ENCODE assay signal across 13 cellular contexts in the genomic region with DNA sequence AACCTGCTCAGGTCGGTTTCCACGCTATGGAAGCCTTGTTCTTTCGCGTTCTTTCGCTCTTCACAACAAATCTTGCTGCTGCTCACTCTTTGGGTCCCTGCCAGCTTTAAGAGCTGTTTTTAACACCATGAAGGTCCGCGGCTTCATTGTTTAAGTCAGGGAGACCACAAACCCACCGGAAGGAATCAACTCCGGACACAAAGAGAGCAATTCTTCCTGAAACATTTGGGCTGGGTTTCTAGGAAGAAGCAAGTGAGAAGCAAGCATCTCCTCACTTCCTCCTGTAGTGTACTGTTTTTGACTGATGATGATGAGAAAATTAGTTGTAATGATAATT.
A peak's percentile ranks its signal among the peaks of the same experiment; 100 is the strongest.
DNase-seq lines count a peak whose midpoint lies in the region; ATAC-seq and TF ChIP-seq lines count a peak whose summit lies in the region.
"Had no signal": no experiment of that assay in that cellular context is flagged by ENCODE, and none has a peak within 500 bp of the region (broad histone marks: within the 10 kb centered on the region; RNA-seq: fewer than 3 reads in every experiment).

No MANE protein-coding gene starts in this region.

- no peak for ATAC-seq in stimulated activated naive B cell treated with anti-CD40 and anti-IgM and Interleukin-4, amounts not matched to agents 10 μg/mL and 1 μg/mL and 100 μg/mL, for 72 hours (replicated peaks)
- no peak for ATAC-seq in GM21528 (IDR thresholded peaks at IDR 0.05; ENCODE audit: low FRiP score, unreplicated experiment)

- DNase-seq in activated naive CD4-positive, alpha-beta T cell treated with anti-CD3 and anti-CD28 coated beads, Interleukin-2, amount 50 U/mL, for 16 hours = no peak
- DNase-seq in T-helper 2 cell treated with Interferon-gamma antibody and Interleukin-4, amounts not matched to agents 5 μg/mL and 100 μg/mL, for 36 hours (ENCODE audit: low spot score) = no peak
- DNase-seq in stimulated activated naive B cell treated with anti-CD40 and anti-IgM and Interleukin-4, amounts not matched to agents 10 μg/mL and 1 μg/mL and 100 μg/mL, for 72 hours = no peak
- no peak for DNase-seq in NCI-H2029 treated with DMSO at 0.1 percent for 48 hours (lab: John Stamatoyannopoulos, UW)
- no peak for DNase-seq in HEK293T (ENCODE audit: extremely low spot score)
- DNase-seq: IMR-90, left ventricle myocardium inferior, NCI-H2081 treated with DMSO at 0.1 percent for 48 hours had no signal

- intact Hi-C loops in dendritic cell treated with granulocyte-macrophage colony-stimulating factor and Interleukin-4, amounts not matched to agents 40 ng/mL and 50 ng/mL, for 4 days (cut with micrococcal nuclease) = no loop called here

- no peaks in the 10 kb centered on the region for H3K27me3 Mint-ChIP-seq in activated naive CD4-positive, alpha-beta T cell treated with anti-CD3 and anti-CD28 coated beads, Interleukin-2, amount 50 U/mL, for 24 hours
- H3K27me3 Mint-ChIP-seq in T-helper 2 cell treated with Interferon-gamma antibody and Interleukin-4, amounts not matched to agents 5 μg/mL and 100 μg/mL, for 36 hours (ENCODE audit: low read depth) = no peaks in the 10 kb centered on the region
- no peaks in the 10 kb centered on the region for H3K27me3 Mint-ChIP-seq in dendritic cell treated with granulocyte-macrophage colony-stimulating factor and Interleukin-4, amounts not matched to agents 40 ng/mL and 50 ng/mL, for 4 days
- no peaks in the 10 kb centered on the region for H3K27me3 Mint-ChIP-seq in stimulated activated naive B cell treated with anti-CD40 and anti-IgM and Interleukin-4, amounts not matched to agents 10 μg/mL and 1 μg/mL and 100 μg/mL, for 72 hours

- peak overlapping the region; percentile 12 for H3K27ac Mint-ChIP-seq in activated naive CD4-positive, alpha-beta T cell treated with anti-CD3 and anti-CD28 coated beads, Interleukin-2, amount 50 U/mL, for 24 hours
- H3K27ac Mint-ChIP-seq in T-helper 2 cell treated with Interferon-gamma antibody and Interleukin-4, amounts not matched to agents 5 μg/mL and 100 μg/mL, for 36 hours = peak overlapping the region; percentile 34
- peak overlapping the region; percentile 95 for H3K27ac Mint-ChIP-seq in dendritic cell treated with granulocyte-macrophage colony-stimulating factor and Interleukin-4, amounts not matched to agents 40 ng/mL and 50 ng/mL, for 4 days
- peak overlapping the region; percentile 67 for H3K27ac Mint-ChIP-seq in stimulated activated naive B cell treated with anti-CD40 and anti-IgM and Interleukin-4, amounts not matched to agents 10 μg/mL and 1 μg/mL and 100 μg/mL, for 72 hours
- H3K27ac Mint-ChIP-seq: activated T-helper 2 cell treated with anti-CD3 and anti-CD28 coated beads, Interferon-gamma antibody, Interleukin-2, Interleukin-4, amounts not matched to agents 10 μg/mL and 5 μg/mL and 100 μg/mL, durations not matched to agents 14 hours and 24 hours and 36 hours; brain had no signal

- CTCF ChIA-PET in HEK293T (lab: Yijun Ruan, JAX) = no interaction called here

- H3K4me1 Mint-ChIP-seq in activated naive CD4-positive, alpha-beta T cell treated with anti-CD3 and anti-CD28 coated beads, Interleukin-2, amount 50 U/mL, for 24 hours = peaks cover 50% of the 10 kb centered on the region
- H3K4me1 Mint-ChIP-seq in T-helper 2 cell treated with Interferon-gamma antibody and Interleukin-4, amounts not matched to agents 5 μg/mL and 100 μg/mL, for 36 hours (ENCODE audit: low read depth) = peaks cover 45% of the 10 kb centered on the region
- peaks cover 64% of the 10 kb centered on the region for H3K4me1 Mint-ChIP-seq in dendritic cell treated with granulocyte-macrophage colony-stimulating factor and Interleukin-4, amounts not matched to agents 40 ng/mL and 50 ng/mL, for 4 days (ENCODE audit: low read depth)
- peaks cover 24 to 64% of the 10 kb centered on the region in 2 donors for H3K4me1 Mint-ChIP-seq in stimulated activated naive B cell treated with anti-CD40 and anti-IgM and Interleukin-4, amounts not matched to agents 10 μg/mL and 1 μg/mL and 100 μg/mL, for 72 hours

- H3K4me3 Mint-ChIP-seq in activated naive CD4-positive, alpha-beta T cell treated with anti-CD3 and anti-CD28 coated beads, Interleukin-2, amount 50 U/mL, for 24 hours = peak overlapping the region; percentile 36
- peak overlapping the region; percentile 56 for H3K4me3 Mint-ChIP-seq in T-helper 2 cell treated with Interferon-gamma antibody and Interleukin-4, amounts not matched to agents 5 μg/mL and 100 μg/mL, for 36 hours
- H3K4me3 Mint-ChIP-seq in dendritic cell treated with granulocyte-macrophage colony-stimulating factor and Interleukin-4, amounts not matched to agents 40 ng/mL and 50 ng/mL, for 4 days = peak overlapping the region; percentile 9
- peak overlapping the region in 1 of 2 donors; percentile 39 for H3K4me3 Mint-ChIP-seq in stimulated activated naive B cell treated with anti-CD40 and anti-IgM and Interleukin-4, amounts not matched to agents 10 μg/mL and 1 μg/mL and 100 μg/mL, for 72 hours

- no peaks in the 10 kb centered on the region for H3K9me3 Mint-ChIP-seq in activated naive CD4-positive, alpha-beta T cell treated with anti-CD3 and anti-CD28 coated beads, Interleukin-2, amount 50 U/mL, for 24 hours
- peaks cover 4% of the 10 kb centered on the region for H3K9me3 Mint-ChIP-seq in T-helper 2 cell treated with Interferon-gamma antibody and Interleukin-4, amounts not matched to agents 5 μg/mL and 100 μg/mL, for 36 hours
- no peaks in the 10 kb centered on the region for H3K9me3 Mint-ChIP-seq in dendritic cell treated with granulocyte-macrophage colony-stimulating factor and Interleukin-4, amounts not matched to agents 40 ng/mL and 50 ng/mL, for 4 days
- peaks cover 2 to 13% of the 10 kb centered on the region in 2 donors for H3K9me3 Mint-ChIP-seq in stimulated activated naive B cell treated with anti-CD40 and anti-IgM and Interleukin-4, amounts not matched to agents 10 μg/mL and 1 μg/mL and 100 μg/mL, for 72 hours

- POLR2A ChIA-PET in HEK293T (lab: Yijun Ruan, JAX) = no interaction called here

- no peaks in the 10 kb centered on the region for H3K36me3 Mint-ChIP-seq in activated naive CD4-positive, alpha-beta T cell treated with anti-CD3 and anti-CD28 coated beads, Interleukin-2, amount 50 U/mL, for 24 hours
- peaks cover 6% of the 10 kb centered on the region for H3K36me3 Mint-ChIP-seq in T-helper 2 cell treated with Interferon-gamma antibody and Interleukin-4, amounts not matched to agents 5 μg/mL and 100 μg/mL, for 36 hours (ENCODE audit: low read depth)
- H3K36me3 Mint-ChIP-seq in dendritic cell treated with granulocyte-macrophage colony-stimulating factor and Interleukin-4, amounts not matched to agents 40 ng/mL and 50 ng/mL, for 4 days (ENCODE audit: low read depth) = peaks cover 39% of the 10 kb centered on the region
- H3K36me3 Mint-ChIP-seq in stimulated activated naive B cell treated with anti-CD40 and anti-IgM and Interleukin-4, amounts not matched to agents 10 μg/mL and 1 μg/mL and 100 μg/mL, for 72 hours = peaks cover 14 to 18% of the 10 kb centered on the region in 2 donors

TF ChIP-seq in HEK293T, 16 proteins besides CTCF, POLR2A, EP300 and RAD21:
- TF ChIP-seq FOXM1 (IDR thresholded peaks at IDR 0.05; ENCODE audit: borderline replicate concordance) = no peak

Comparison
In these comparisons a context has a peak if more than half of its experiments do, and no peak if none do; other contexts are left out.
1. H3K27ac Mint-ChIP-seq: peak in every context shown above with its lines; median percentile 95 in dendritic cell treated with granulocyte-macrophage colony-stimulating factor and Interleukin-4, amounts not matched to agents 40 ng/mL and 50 ng/mL, for 4 days; 67 in stimulated activated naive B cell treated with anti-CD40 and anti-IgM and Interleukin-4, amounts not matched to agents 10 μg/mL and 1 μg/mL and 100 μg/mL, for 72 hours; 34 in T-helper 2 cell treated with Interferon-gamma antibody and Interleukin-4, amounts not matched to agents 5 μg/mL and 100 μg/mL, for 36 hours; 12 in activated naive CD4-positive, alpha-beta T cell treated with anti-CD3 and anti-CD28 coated beads, Interleukin-2, amount 50 U/mL, for 24 hours.